In the genomic region with DNA sequence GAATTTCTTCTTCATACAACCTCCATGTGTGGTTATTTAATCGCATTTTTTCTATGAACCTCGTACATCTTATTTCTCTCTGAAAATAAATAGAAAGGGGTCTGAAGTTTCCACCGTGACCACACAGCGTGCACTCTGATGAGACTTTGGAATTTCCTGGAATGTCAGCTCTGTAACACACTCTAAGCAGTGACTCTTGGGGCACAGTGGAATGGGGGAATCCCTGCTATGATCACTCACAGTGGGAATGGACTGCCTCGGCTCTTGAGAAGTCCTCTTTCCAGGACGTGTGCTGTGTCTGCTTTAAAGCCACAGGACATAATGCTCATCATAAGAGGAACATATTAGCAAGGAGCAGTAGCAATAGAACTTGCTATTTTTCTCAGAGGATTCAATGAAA, we compare ENCODE assay signal across 18 cellular contexts.
"Had no signal": no experiment of that assay in that cellular context is flagged by ENCODE, and none has a peak within 500 bp of the region (broad histone marks: within the 10 kb centered on the region; RNA-seq: fewer than 3 reads in every experiment).

No MANE protein-coding gene starts in this region.

- H3K4me3 ChIP-seq: lung, right atrium auricular region, SK-N-MC, upper lobe of left lung had no signal

- H3K4me1 ChIP-seq: foreskin keratinocyte, right atrium auricular region, upper lobe of left lung had no signal

- ATAC-seq: activated CD4-positive, alpha-beta T cell treated with anti-CD3 and anti-CD28 coated beads for 36 hours; activated CD8-positive, alpha-beta memory T cell treated with anti-CD3 and anti-CD28 coated beads, Interleukin-2, amount 10 ng/mL, durations not matched to agents 7 days and 5 days; foreskin keratinocyte; left cardiac atrium; naive thymus-derived CD4-positive, alpha-beta T cell; stimulated activated naive CD8-positive, alpha-beta T cell treated with anti-CD3 and anti-CD28 coated beads, Interleukin-15, Interleukin-2, amounts not matched to agents 100 U/mL and 50 U/mL, for 24 hours had no signal

- H3K27ac ChIP-seq: foreskin keratinocyte, right atrium auricular region, SK-N-MC, upper lobe of left lung had no signal

- H3K36me3 ChIP-seq: right atrium auricular region, upper lobe of left lung had no signal

- FAIRE-seq: endothelial cell of umbilical vein, small intestine had no signal

- DNase-seq: activated CD4-positive, alpha-beta memory T cell treated with anti-CD3 and anti-CD28 coated beads for 36 hours; activated CD4-positive, alpha-beta T cell treated with anti-CD3 and anti-CD28 coated beads for 36 hours; activated CD8-positive, alpha-beta memory T cell treated with anti-CD3 and anti-CD28 coated beads, Interleukin-2, amount 10 ng/mL, durations not matched to agents 7 days and 5 days; activated naive CD4-positive, alpha-beta T cell treated with anti-CD3 and anti-CD28 coated beads for 36 hours; activated T-cell treated with anti-CD3 and anti-CD28 coated beads, Interleukin-2, amount 50 U/mL, for 1 hour; central memory CD4-positive, alpha-beta T cell; effector CD8-positive, alpha-beta T cell; foreskin keratinocyte; head of caudate nucleus; left cardiac atrium; naive thymus-derived CD4-positive, alpha-beta T cell; small intestine; stimulated activated naive CD8-positive, alpha-beta T cell treated with anti-CD3 and anti-CD28 coated beads, Interleukin-15, Interleukin-2, amounts not matched to agents 100 U/mL and 50 U/mL, for 24 hours; upper lobe of left lung had no signal

- H3K27me3 ChIP-seq: foreskin keratinocyte, right atrium auricular region, upper lobe of left lung had no signal

- H3K9me3 ChIP-seq: right atrium auricular region, upper lobe of left lung had no signal
